ENCODE assay signal across 1 cellular context in genomic region chr5:96968074-96968473, GRCh38.
TF ChIP-seq lines count a peak whose summit lies in the region.

No MANE protein-coding gene starts in this region.

TF ChIP-seq in HEK293, 187 proteins besides CTCF, POLR2A, EP300 and RAD21 (continued from another document):
- TF ChIP-seq ZBTB20 (tag by site-specific recombination; IDR thresholded peaks at IDR 0.05) (no peak), ZNF624 (tag by site-specific recombination; IDR thresholded peaks at IDR 0.05) (no peak), SP7 (tag by site-specific recombination; IDR thresholded peaks at IDR 0.05) (peak; percentile 88), INSM2 (tag by site-specific recombination; IDR thresholded peaks at IDR 0.05) (0 out of 2 replicates have a peak, but pooled peaks have one; percentile 13), OSR2 (tag by site-specific recombination; IDR thresholded peaks at IDR 0.05) (peak; percentile 89), ZNF16 (tag by site-specific recombination; IDR thresholded peaks at IDR 0.05; ENCODE audit: low read depth) (no peak), ZNF747 (tag by site-specific recombination; IDR thresholded peaks at IDR 0.05) (no peak), MZF1 (tag by site-specific recombination; IDR thresholded peaks at IDR 0.05; ENCODE audit: borderline replicate concordance) (peak; percentile 47; the same call in 1 of the 2 replicates), ZNF19 (tag by site-specific recombination; IDR thresholded peaks at IDR 0.05; ENCODE audit: low read depth) (no peak), ZNF704 (tag by site-specific recombination; IDR thresholded peaks at IDR 0.05) (no peak), ZNF791 (tag by site-specific recombination; IDR thresholded peaks at IDR 0.05) (no peak), ZNF366 (tag by site-specific recombination; conservative IDR thresholded peaks at IDR 0.05) (peak; percentile 34; the same call in 1 of the 2 replicates), ZNF473 (tag by site-specific recombination; IDR thresholded peaks at IDR 0.05) (no peak), ZSCAN30 (tag by site-specific recombination; IDR thresholded peaks at IDR 0.05) (no peak), HOXC10 (CRISPR knock-in tag; IDR thresholded peaks at IDR 0.05) (no peak), ZSCAN23 (tag by site-specific recombination; IDR thresholded peaks at IDR 0.05) (no peak), FEZF1 (tag by site-specific recombination; IDR thresholded peaks at IDR 0.05) (no peak), WT1 (tag by site-specific recombination; IDR thresholded peaks at IDR 0.05) (peak; percentile 49), PRDM4 (tag by site-specific recombination; IDR thresholded peaks at IDR 0.05) (peak; percentile 21; the same call in 1 of the 2 replicates), SETDB1 (IDR thresholded peaks at IDR 0.05; ENCODE audit: insufficient read length, low read length) (no peak), GLIS1 (tag by site-specific recombination; IDR thresholded peaks at IDR 0.05) (peak; percentile 53), ZNF600 (tag by site-specific recombination; IDR thresholded peaks at IDR 0.05) (peak; percentile 19; the same call in 1 of the 2 replicates), IKZF3 (tag by site-specific recombination; IDR thresholded peaks at IDR 0.05) (0 out of 2 replicates have a peak, but pooled peaks have one; percentile 30), ZNF18 (tag by site-specific recombination; IDR thresholded peaks at IDR 0.05) (0 out of 2 replicates have a peak, but pooled peaks have one; percentile 49), ZXDB (tag by site-specific recombination; IDR thresholded peaks at IDR 0.05) (peak; percentile 43; the same call in 1 of the 2 replicates), ZNF530 (tag by site-specific recombination; IDR thresholded peaks at IDR 0.05; ENCODE audit: low read depth) (no peak), ZNF629 (tag by site-specific recombination; IDR thresholded peaks at IDR 0.05) (peak; percentile 43; the same call in 1 of the 2 replicates), KLF10 (tag by site-specific recombination; IDR thresholded peaks at IDR 0.05) (no peak), ZEB2 (tag by site-specific recombination; IDR thresholded peaks at IDR 0.05) (0 out of 2 replicates have a peak, but pooled peaks have one; percentile 45)
- TF ChIP-seq, protein P1, sequence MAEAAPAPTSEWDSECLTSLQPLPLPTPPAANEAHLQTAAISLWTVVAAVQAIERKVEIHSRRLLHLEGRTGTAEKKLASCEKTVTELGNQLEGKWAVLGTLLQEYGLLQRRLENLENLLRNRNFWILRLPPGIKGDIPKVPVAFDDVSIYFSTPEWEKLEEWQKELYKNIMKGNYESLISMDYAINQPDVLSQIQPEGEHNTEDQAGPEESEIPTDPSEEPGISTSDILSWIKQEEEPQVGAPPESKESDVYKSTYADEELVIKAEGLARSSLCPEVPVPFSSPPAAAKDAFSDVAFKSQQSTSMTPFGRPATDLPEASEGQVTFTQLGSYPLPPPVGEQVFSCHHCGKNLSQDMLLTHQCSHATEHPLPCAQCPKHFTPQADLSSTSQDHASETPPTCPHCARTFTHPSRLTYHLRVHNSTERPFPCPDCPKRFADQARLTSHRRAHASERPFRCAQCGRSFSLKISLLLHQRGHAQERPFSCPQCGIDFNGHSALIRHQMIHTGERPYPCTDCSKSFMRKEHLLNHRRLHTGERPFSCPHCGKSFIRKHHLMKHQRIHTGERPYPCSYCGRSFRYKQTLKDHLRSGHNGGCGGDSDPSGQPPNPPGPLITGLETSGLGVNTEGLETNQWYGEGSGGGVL (tag by site-specific recombination; IDR thresholded peaks at IDR 0.05): no peak
